ENCODE assay signal across 9 cellular contexts in genomic region chr5:151675225-151675955, GRCh38. TPM values are rescaled to one million over a fixed set of nuclear protein-coding genes. Genes with fewer than 3 reads are reported as not detected.
A peak's percentile ranks its signal among the peaks of the same experiment; 100 is the strongest.
DNase-seq lines count a peak whose midpoint lies in the region; ATAC-seq and TF ChIP-seq lines count a peak whose summit lies in the region.
"Had no signal": no experiment of that assay in that cellular context is flagged by ENCODE, and none has a peak within 500 bp of the region (broad histone marks: within the 10 kb centered on the region; RNA-seq: fewer than 3 reads in every experiment).

No MANE protein-coding gene starts in this region.

- no peaks in the 10 kb centered on the region for H3K4me1 Mint-ChIP-seq in T-cell

- DNase-seq in COLO829 (ENCODE audit: low spot score): peak; percentile 10
- DNase-seq in dermis microvascular lymphatic vessel endothelial cell (ENCODE audit: low read depth in 2 of 2): peak; percentile 58 to 91
- no peak for DNase-seq in NK-92 (lab: John Stamatoyannopoulos, UW; ENCODE audit: unreplicated experiment)
- no peak for DNase-seq in T-cell
- no peak for DNase-seq in NCI-H1417 treated with DMSO at 0.1 percent for 48 hours (lab: John Stamatoyannopoulos, UW)
- DNase-seq: stimulated activated CD4-positive, alpha-beta T cell treated with anti-CD3 and anti-CD28 coated beads, Interleukin-4, amount 100 ng/mL, for 1 hour had no signal

- no peaks in the 10 kb centered on the region for H3K36me3 ChIP-seq in neutrophil

- H3K4me3 ChIP-seq in neutrophil (ENCODE audit: low read depth in 1 of 2, low read length in 1 of 2): no peak overlapping the region

- no peaks in the 10 kb centered on the region for H3K9me3 ChIP-seq in neutrophil

- H3K4me3 Mint-ChIP-seq in T-cell: no peak overlapping the region

- POLR2A ChIA-PET in T-cell (lab: Charles Lee): no interaction called here

- H3K36me3 Mint-ChIP-seq in T-cell: no peaks in the 10 kb centered on the region

- TF ChIP-seq CTCF in neutrophil (IDR thresholded peaks at IDR 0.05): no peak

- CTCF ChIA-PET in T-cell (lab: Charles Lee): no interaction called here

- peaks cover 2 to 3% of the 10 kb centered on the region in 2 donors for H3K27me3 Mint-ChIP-seq in T-cell

- peaks cover 51 to 58% of the 10 kb centered on the region in 2 experiments for H3K4me1 ChIP-seq in neutrophil (ENCODE audit: control insufficient read depth in 1 of 2, insufficient read depth in 1 of 2, low read depth in 1 of 2, low read length in 1 of 2)

- H3K27me3 ChIP-seq in neutrophil: no peaks in the 10 kb centered on the region

- H3K27ac Mint-ChIP-seq in T-cell: no peak overlapping the region

- ATAC-seq in HG03097 (IDR thresholded peaks at IDR 0.05; ENCODE audit: low FRiP score, unreplicated experiment): peak; percentile 61
- ATAC-seq in T-cell (replicated peaks in 1 of 4): no peak
- no peak for ATAC-seq in GM18498 (IDR thresholded peaks at IDR 0.05; ENCODE audit: unreplicated experiment)

- peak overlapping the region; percentile 60 for H3K27ac ChIP-seq in neutrophil

- no peaks in the 10 kb centered on the region for H3K9me3 Mint-ChIP-seq in T-cell

RNA-seq across cellular contexts. Expression of gene SPARC, which starts 11.3 kb away (rescaled TPM):
- total RNA-seq in dermis microvascular lymphatic vessel endothelial cell (509 and 525 TPM in 2 replicates), T-cell (1 to 10 TPM in 4 of 5 donors, not detected in 1; 4.1 to 8.6 (median 5.2) TPM)

Comparison
In these comparisons a context has a peak if more than half of its experiments do, and no peak if none do; other contexts are left out.
1. DNase-seq: peak in COLO829 (single experiment) and dermis microvascular lymphatic vessel endothelial cell (2 of 2); none in NK-92 (single experiment), T-cell (0 of 34) and NCI-H1417 treated with DMSO at 0.1 percent for 48 hours (single experiment).
2. RNA of gene SPARC, which starts 11.3 kb away (total RNA-seq): 509 to 525 TPM in dermis microvascular lymphatic vessel endothelial cell; 4.1 to 8.6 TPM in T-cell; every median in the first group is over 10 times any median in the second.